23 cellular contexts compared by ENCODE assay signal in the genomic region with DNA sequence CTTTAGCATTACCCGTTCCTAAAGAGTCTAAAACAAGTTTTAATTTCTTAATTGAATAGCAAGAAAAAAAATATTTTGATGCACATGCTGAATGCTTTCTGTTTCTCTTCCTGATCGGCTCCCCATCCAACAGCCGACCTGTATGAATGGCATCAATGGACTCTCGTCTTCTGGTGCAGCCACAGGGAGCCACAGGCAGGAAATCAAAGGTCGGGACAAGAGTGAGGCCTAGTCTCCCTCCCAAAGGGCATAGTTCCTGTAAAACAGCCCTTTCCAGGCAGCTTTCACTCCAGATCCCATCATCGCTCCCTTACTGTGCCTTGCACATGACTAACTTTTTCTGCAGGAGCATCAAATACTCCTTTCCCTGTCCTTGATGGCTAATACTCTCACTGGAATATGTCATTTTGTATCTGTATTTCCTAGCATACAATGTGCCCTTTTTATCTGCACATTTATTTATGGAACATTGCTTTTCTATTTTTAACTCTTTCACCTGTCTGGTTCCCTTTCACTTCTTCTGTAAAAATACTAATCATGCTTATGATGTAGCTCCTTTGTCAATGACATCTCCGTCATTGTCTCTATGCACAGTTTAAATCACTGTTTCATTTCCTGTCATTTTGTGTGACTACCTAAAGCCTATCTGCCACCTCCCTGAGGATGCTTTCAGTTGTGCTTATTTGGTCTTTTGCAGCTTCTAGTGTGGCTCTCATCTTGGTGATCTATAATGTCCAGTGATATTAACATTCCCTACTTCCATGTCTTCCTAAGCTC.
DNase-seq lines count a peak whose midpoint lies in the region; ATAC-seq and TF ChIP-seq lines count a peak whose summit lies in the region.
"Had no signal": no experiment of that assay in that cellular context is flagged by ENCODE, and none has a peak within 500 bp of the region (broad histone marks: within the 10 kb centered on the region; RNA-seq: fewer than 3 reads in every experiment).

No MANE protein-coding gene starts in this region.

- H3K9me3 Mint-ChIP-seq in HFFc6: no peaks in the 10 kb centered on the region; the same call in 1 of the 2 replicates
- H3K9me3 Mint-ChIP-seq: CD4-positive, alpha-beta T cell; dendritic cell treated with granulocyte-macrophage colony-stimulating factor and Interleukin-4, amounts not matched to agents 40 ng/mL and 50 ng/mL, for 4 days; memory B cell had no signal

- H3K27me3 Mint-ChIP-seq in HFFc6 (ENCODE audit: insufficient read depth): peaks cover 1% of the 10 kb centered on the region
- H3K27me3 Mint-ChIP-seq: CD4-positive, alpha-beta T cell; dendritic cell treated with granulocyte-macrophage colony-stimulating factor and Interleukin-4, amounts not matched to agents 40 ng/mL and 50 ng/mL, for 4 days; memory B cell had no signal

- no peaks in the 10 kb centered on the region for H3K36me3 Mint-ChIP-seq in HFFc6 (ENCODE audit: low read depth)
- H3K36me3 Mint-ChIP-seq: memory B cell had no signal

- TF ChIP-seq CTCF in GM10266 (IDR thresholded peaks at IDR 0.05; ENCODE audit: control insufficient read depth, insufficient read depth, low read depth, missing control alignments): no peak
- TF ChIP-seq CTCF in HFFc6 (IDR thresholded peaks at IDR 0.05): no peak

- no peaks in the 10 kb centered on the region; the same call in 1 of the 2 replicates for H3K4me1 Mint-ChIP-seq in HFFc6 (ENCODE audit: low read depth)

- DNase-seq in GM10266 (ENCODE audit: extremely low spot score) (peak; percentile 38), iPS-NIHi11 (ENCODE audit: low spot score) (peak; percentile 8), kidney tubule cell (ENCODE audit: low spot score) (no peak), occipital lobe (lab: John Stamatoyannopoulos, UW) (no peak), HFFc6 (no peak)
- no peak for DNase-seq in activated naive CD4-positive, alpha-beta T cell (lab: John Stamatoyannopoulos, UW)
- DNase-seq: activated CD4-positive, alpha-beta T cell treated with anti-CD3 and anti-CD28 coated beads for 4 hours; CD4-positive, alpha-beta T cell; central memory CD4-positive, alpha-beta T cell; foreskin melanocyte; MV-4-11; NCI-H2171 treated with DMSO at 0.1 percent for 48 hours; NCI-H526; NK-92 treated with Interleukin-12 subunit alpha and Interleukin-12 subunit beta, amount 100 ng/mL, for 24 hours; PC-9; psoas muscle; stimulated activated naive CD8-positive, alpha-beta T cell treated with anti-CD3 and anti-CD28 coated beads, Interleukin-15, Interleukin-2, amounts not matched to agents 100 U/mL and 50 U/mL, for 24 hours; testis had no signal

- no peak overlapping the region for H3K27ac Mint-ChIP-seq in HFFc6
- H3K27ac Mint-ChIP-seq: CD4-positive, alpha-beta T cell; dendritic cell treated with granulocyte-macrophage colony-stimulating factor and Interleukin-4, amounts not matched to agents 40 ng/mL and 50 ng/mL, for 4 days; memory B cell had no signal

- no peak overlapping the region for H3K4me3 Mint-ChIP-seq in HFFc6
- H3K4me3 Mint-ChIP-seq: CD4-positive, alpha-beta T cell; dendritic cell treated with granulocyte-macrophage colony-stimulating factor and Interleukin-4, amounts not matched to agents 40 ng/mL and 50 ng/mL, for 4 days; memory B cell had no signal

- ATAC-seq in GM19351 (IDR thresholded peaks at IDR 0.05; ENCODE audit: unreplicated experiment) (peak; percentile 55), HG02870 (IDR thresholded peaks at IDR 0.05; ENCODE audit: unreplicated experiment) (peak; percentile 36)
- ATAC-seq: psoas muscle; Right ventricle myocardium inferior; stimulated activated naive CD8-positive, alpha-beta T cell treated with anti-CD3 and anti-CD28 coated beads, Interleukin-15, Interleukin-2, amounts not matched to agents 100 U/mL and 50 U/mL, for 24 hours had no signal

Comparison
In these comparisons a context has a peak if more than half of its experiments do, and no peak if none do; other contexts are left out.
1. DNase-seq: peak in GM10266 (single experiment) and iPS-NIHi11 (single experiment); none in kidney tubule cell (single experiment), activated naive CD4-positive, alpha-beta T cell (0 of 4), occipital lobe (single experiment) and HFFc6 (single experiment).